In genomic region chr7:134845461-134845860, GRCh38 we compare ENCODE assay signal across 8 cellular contexts.
DNase-seq lines count a peak whose midpoint lies in the region; ATAC-seq and TF ChIP-seq lines count a peak whose summit lies in the region.

No MANE protein-coding gene starts in this region.

- no peak for TF ChIP-seq EP300 in tibial nerve (IDR thresholded peaks at IDR 0.05)

- peak; percentile 21 for DNase-seq in ELF-1 (ENCODE audit: low read depth, low spot score)
- peak; percentile 13 for DNase-seq in RPMI8226
- peak; percentile 66 for DNase-seq in islet precursor cell
- no peak for DNase-seq in tibial nerve (ENCODE audit: low spot score in 2 of 2)
- no peak for DNase-seq in lower leg skin (ENCODE audit: low spot score in 2 of 2)
- no peak for DNase-seq in medulla oblongata (ENCODE audit: extremely low spot score)

- peak overlapping the region in 2 of 4 donors; percentile 5 to 9 for H3K27ac ChIP-seq in tibial nerve

- 77 to 79% methylated on average over 3 of the region's 3 CpGs for WGBS in tibial nerve, 2 donors
- 71 to 87% methylated on average over 3 of the region's 3 CpGs for WGBS in lower leg skin, 2 donors

- H3K27me3 ChIP-seq in tibial nerve: no peaks in the 10 kb centered on the region

- ATAC-seq in GM21526 (IDR thresholded peaks at IDR 0.05; ENCODE audit: low FRiP score, unreplicated experiment) (peak; percentile 63), HG03460 (IDR thresholded peaks at IDR 0.05; ENCODE audit: unreplicated experiment) (no peak)

- H3K4me1 ChIP-seq in tibial nerve: peaks cover 0 to 40% (median 6%) of the 10 kb centered on the region in 4 donors

- H3K9me3 ChIP-seq in tibial nerve: no peaks in the 10 kb centered on the region

- H3K4me3 ChIP-seq in tibial nerve (no peak overlapping the region), lower leg skin (ENCODE audit: low read depth, poor library complexity, severe bottlenecking) (no peak overlapping the region)

- TF ChIP-seq POLR2A in tibial nerve (IDR thresholded peaks at IDR 0.05): no peak
- no peak for TF ChIP-seq POLR2A in lower leg skin (IDR thresholded peaks at IDR 0.05)

- intact Hi-C loops in lower leg skin (cut with DNase I; ENCODE audit: low total_unique reads): no loop called here

- peaks cover 0 to 23% (median 0%) of the 10 kb centered on the region in 3 donors for H3K36me3 ChIP-seq in tibial nerve

- peak in 1 of 5 experiments; percentile 11 for TF ChIP-seq CTCF in tibial nerve (IDR thresholded peaks at IDR 0.05)
- TF ChIP-seq CTCF in lower leg skin (IDR thresholded peaks at IDR 0.05): no peak

Comparison
In these comparisons a context has a peak if more than half of its experiments do, and no peak if none do; other contexts are left out.
1. DNase-seq: peak in ELF-1 (single experiment), RPMI8226 (single experiment) and islet precursor cell (single experiment); none in tibial nerve (0 of 2), lower leg skin (0 of 2) and medulla oblongata (single experiment).